1 cellular context compared by ENCODE assay signal in the genomic region with DNA sequence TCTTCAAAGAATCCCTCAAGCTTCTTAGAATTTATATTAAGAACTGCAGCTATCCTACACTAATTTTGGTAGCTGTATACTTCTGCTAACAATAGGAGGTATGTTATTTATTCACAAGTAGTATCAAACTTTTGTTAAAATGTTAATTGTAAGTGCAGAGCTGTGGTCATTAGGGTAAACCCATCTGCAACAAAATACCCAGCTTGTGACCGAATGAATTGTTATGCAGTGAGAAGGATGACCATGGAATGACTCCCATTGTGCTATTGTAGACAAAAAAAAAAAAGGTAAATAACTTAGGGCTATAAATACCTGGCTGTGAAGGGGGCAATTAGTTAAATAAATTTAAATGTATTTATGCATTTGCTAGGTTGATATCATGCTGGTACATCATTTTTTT.
A peak's percentile ranks its signal among the peaks of the same experiment; 100 is the strongest.
TF ChIP-seq lines count a peak whose summit lies in the region.

No MANE protein-coding gene starts in this region.

TF ChIP-seq in H1, 55 proteins besides CTCF, POLR2A, EP300 and RAD21:
- TF ChIP-seq, protein P1, sequence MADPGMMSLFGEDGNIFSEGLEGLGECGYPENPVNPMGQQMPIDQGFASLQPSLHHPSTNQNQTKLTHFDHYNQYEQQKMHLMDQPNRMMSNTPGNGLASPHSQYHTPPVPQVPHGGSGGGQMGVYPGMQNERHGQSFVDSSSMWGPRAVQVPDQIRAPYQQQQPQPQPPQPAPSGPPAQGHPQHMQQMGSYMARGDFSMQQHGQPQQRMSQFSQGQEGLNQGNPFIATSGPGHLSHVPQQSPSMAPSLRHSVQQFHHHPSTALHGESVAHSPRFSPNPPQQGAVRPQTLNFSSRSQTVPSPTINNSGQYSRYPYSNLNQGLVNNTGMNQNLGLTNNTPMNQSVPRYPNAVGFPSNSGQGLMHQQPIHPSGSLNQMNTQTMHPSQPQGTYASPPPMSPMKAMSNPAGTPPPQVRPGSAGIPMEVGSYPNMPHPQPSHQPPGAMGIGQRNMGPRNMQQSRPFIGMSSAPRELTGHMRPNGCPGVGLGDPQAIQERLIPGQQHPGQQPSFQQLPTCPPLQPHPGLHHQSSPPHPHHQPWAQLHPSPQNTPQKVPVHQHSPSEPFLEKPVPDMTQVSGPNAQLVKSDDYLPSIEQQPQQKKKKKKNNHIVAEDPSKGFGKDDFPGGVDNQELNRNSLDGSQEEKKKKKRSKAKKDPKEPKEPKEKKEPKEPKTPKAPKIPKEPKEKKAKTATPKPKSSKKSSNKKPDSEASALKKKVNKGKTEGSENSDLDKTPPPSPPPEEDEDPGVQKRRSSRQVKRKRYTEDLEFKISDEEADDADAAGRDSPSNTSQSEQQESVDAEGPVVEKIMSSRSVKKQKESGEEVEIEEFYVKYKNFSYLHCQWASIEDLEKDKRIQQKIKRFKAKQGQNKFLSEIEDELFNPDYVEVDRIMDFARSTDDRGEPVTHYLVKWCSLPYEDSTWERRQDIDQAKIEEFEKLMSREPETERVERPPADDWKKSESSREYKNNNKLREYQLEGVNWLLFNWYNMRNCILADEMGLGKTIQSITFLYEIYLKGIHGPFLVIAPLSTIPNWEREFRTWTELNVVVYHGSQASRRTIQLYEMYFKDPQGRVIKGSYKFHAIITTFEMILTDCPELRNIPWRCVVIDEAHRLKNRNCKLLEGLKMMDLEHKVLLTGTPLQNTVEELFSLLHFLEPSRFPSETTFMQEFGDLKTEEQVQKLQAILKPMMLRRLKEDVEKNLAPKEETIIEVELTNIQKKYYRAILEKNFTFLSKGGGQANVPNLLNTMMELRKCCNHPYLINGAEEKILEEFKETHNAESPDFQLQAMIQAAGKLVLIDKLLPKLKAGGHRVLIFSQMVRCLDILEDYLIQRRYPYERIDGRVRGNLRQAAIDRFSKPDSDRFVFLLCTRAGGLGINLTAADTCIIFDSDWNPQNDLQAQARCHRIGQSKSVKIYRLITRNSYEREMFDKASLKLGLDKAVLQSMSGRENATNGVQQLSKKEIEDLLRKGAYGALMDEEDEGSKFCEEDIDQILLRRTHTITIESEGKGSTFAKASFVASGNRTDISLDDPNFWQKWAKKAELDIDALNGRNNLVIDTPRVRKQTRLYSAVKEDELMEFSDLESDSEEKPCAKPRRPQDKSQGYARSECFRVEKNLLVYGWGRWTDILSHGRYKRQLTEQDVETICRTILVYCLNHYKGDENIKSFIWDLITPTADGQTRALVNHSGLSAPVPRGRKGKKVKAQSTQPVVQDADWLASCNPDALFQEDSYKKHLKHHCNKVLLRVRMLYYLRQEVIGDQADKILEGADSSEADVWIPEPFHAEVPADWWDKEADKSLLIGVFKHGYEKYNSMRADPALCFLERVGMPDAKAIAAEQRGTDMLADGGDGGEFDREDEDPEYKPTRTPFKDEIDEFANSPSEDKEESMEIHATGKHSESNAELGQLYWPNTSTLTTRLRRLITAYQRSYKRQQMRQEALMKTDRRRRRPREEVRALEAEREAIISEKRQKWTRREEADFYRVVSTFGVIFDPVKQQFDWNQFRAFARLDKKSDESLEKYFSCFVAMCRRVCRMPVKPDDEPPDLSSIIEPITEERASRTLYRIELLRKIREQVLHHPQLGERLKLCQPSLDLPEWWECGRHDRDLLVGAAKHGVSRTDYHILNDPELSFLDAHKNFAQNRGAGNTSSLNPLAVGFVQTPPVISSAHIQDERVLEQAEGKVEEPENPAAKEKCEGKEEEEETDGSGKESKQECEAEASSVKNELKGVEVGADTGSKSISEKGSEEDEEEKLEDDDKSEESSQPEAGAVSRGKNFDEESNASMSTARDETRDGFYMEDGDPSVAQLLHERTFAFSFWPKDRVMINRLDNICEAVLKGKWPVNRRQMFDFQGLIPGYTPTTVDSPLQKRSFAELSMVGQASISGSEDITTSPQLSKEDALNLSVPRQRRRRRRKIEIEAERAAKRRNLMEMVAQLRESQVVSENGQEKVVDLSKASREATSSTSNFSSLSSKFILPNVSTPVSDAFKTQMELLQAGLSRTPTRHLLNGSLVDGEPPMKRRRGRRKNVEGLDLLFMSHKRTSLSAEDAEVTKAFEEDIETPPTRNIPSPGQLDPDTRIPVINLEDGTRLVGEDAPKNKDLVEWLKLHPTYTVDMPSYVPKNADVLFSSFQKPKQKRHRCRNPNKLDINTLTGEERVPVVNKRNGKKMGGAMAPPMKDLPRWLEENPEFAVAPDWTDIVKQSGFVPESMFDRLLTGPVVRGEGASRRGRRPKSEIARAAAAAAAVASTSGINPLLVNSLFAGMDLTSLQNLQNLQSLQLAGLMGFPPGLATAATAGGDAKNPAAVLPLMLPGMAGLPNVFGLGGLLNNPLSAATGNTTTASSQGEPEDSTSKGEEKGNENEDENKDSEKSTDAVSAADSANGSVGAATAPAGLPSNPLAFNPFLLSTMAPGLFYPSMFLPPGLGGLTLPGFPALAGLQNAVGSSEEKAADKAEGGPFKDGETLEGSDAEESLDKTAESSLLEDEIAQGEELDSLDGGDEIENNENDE (IDR thresholded peaks at IDR 0.05; ENCODE audit: insufficient replicate concordance, low read length): peak; percentile 85
- TF ChIP-seq GABPA (IDR thresholded peaks at IDR 0.05; ENCODE audit: borderline replicate concordance, insufficient read depth, low read length) (no peak), TEAD4 (IDR thresholded peaks at IDR 0.05; ENCODE audit: low read depth, low read length) (peak; percentile 51; the same call in 1 of the 2 replicates), FOSL1 (IDR thresholded peaks at IDR 0.05; ENCODE audit: insufficient read depth, low read depth, low read length) (no peak), POU5F1 (IDR thresholded peaks at IDR 0.05; ENCODE audit: low read depth, low read length) (peak; percentile 78), JUN (IDR thresholded peaks at IDR 0.05; ENCODE audit: low read depth, low read length) (no peak), NANOG (IDR thresholded peaks at IDR 0.05; ENCODE audit: insufficient read depth, low read depth, low read length, poor library complexity, severe bottlenecking) (peak; percentile 28), CREB1 (IDR thresholded peaks at IDR 0.05) (peak; percentile 38; the same call in 1 of the 2 replicates), TCF12 (IDR thresholded peaks at IDR 0.05; ENCODE audit: low read depth, low read length) (0 out of 2 replicates have a peak, but pooled peaks have one; percentile 32), SRF (IDR thresholded peaks at IDR 0.05; ENCODE audit: low read depth, low read length) (no peak), SP1 (IDR thresholded peaks at IDR 0.05; ENCODE audit: low read depth, low read length) (0 out of 2 replicates have a peak, but pooled peaks have one; percentile 26)
TF ChIP-seq in H1: peak in this region for 7.
